In genomic region chr10:6405713-6406112, GRCh38 we compare ENCODE assay signal across 28 cellular contexts.
"Had no signal": no experiment of that assay in that cellular context is flagged by ENCODE, and none has a peak within 500 bp of the region (broad histone marks: within the 10 kb centered on the region; RNA-seq: fewer than 3 reads in every experiment).

No MANE protein-coding gene starts in this region.

- H3K4me1 ChIP-seq: neural progenitor cell had no signal

- H2AFZ ChIP-seq: neural progenitor cell had no signal

- H3K9me3 Mint-ChIP-seq: mesothelial cell of epicardium; naive B cell; natural killer cell; nephron progenitor cell; neural progenitor cell; stimulated activated naive B cell treated with anti-CD40 and anti-IgM and Interleukin-4, amounts not matched to agents 10 μg/mL and 1 μg/mL and 100 μg/mL, for 72 hours had no signal

- H3K4me3 ChIP-seq: left lung, lung, neural progenitor cell, ovary, right atrium auricular region, right lobe of liver, smooth muscle cell, stomach, testis, thyroid gland, transverse colon, upper lobe of left lung, vagina had no signal

- H3K4me2 ChIP-seq: neural progenitor cell, smooth muscle cell had no signal

- H3K36me3 ChIP-seq: left lung, neural progenitor cell, neutrophil, ovary, right atrium auricular region, right lobe of liver, stomach, thyroid gland, transverse colon, upper lobe of left lung, vagina had no signal

- H3K9ac ChIP-seq: neural progenitor cell had no signal

- H3K9me3 ChIP-seq: left lung, neutrophil, ovary, right atrium auricular region, right lobe of liver, stomach, testis, thyroid gland, transverse colon, upper lobe of left lung, vagina had no signal

- H3K27ac Mint-ChIP-seq: mesothelial cell of epicardium; nephron progenitor cell; neural progenitor cell; progenitor cell of endocrine pancreas; stimulated activated naive B cell treated with anti-CD40 and anti-IgM and Interleukin-4, amounts not matched to agents 10 μg/mL and 1 μg/mL and 100 μg/mL, for 72 hours had no signal

- ATAC-seq: left cardiac atrium; left lung; natural killer cell; right lobe of liver; stimulated activated naive B cell treated with anti-CD40 and anti-IgM and Interleukin-4, amounts not matched to agents 10 μg/mL and 1 μg/mL and 100 μg/mL, for 72 hours had no signal

- H3K36me3 Mint-ChIP-seq: mesothelial cell of epicardium; naive B cell; natural killer cell; neural progenitor cell; stimulated activated naive B cell treated with anti-CD40 and anti-IgM and Interleukin-4, amounts not matched to agents 10 μg/mL and 1 μg/mL and 100 μg/mL, for 72 hours had no signal

- H3K27me3 ChIP-seq: left lung, neutrophil, ovary, right atrium auricular region, right lobe of liver, stomach, testis, thyroid gland, transverse colon, upper lobe of left lung, vagina had no signal

- DNase-seq: islet precursor cell; left cardiac atrium; left lung; mesendoderm; naive B cell; natural killer cell; nephron progenitor cell; occipital lobe; ovary; right lobe of liver; stimulated activated CD4-positive, alpha-beta T cell treated with anti-CD3 and anti-CD28 coated beads, Interleukin-1b, Interleukin-23, amount 100 ng/mL, for 48 hours; stimulated activated CD4-positive, alpha-beta T cell treated with anti-CD3 and anti-CD28 coated beads, Interleukin-2, amount 100 ng/mL, for 48 hours; stimulated activated CD8-positive, alpha-beta memory T cell treated with anti-CD3 and anti-CD28 coated beads, Interleukin-4, amount 100 ng/mL, for 48 hours; stimulated activated naive B cell treated with anti-CD40 and anti-IgM and Interleukin-4, amounts not matched to agents 10 μg/mL and 1 μg/mL and 100 μg/mL, for 72 hours; stimulated activated naive CD8-positive, alpha-beta T cell treated with anti-CD3 and anti-CD28 coated beads, Interleukin-15, Interleukin-2, amounts not matched to agents 100 U/mL and 50 U/mL, for 24 hours; stomach; testis; thyroid gland; transverse colon; upper lobe of left lung had no signal

- H3K4me3 Mint-ChIP-seq: mesothelial cell of epicardium; naive B cell; natural killer cell; nephron progenitor cell; neural progenitor cell; stimulated activated naive B cell treated with anti-CD40 and anti-IgM and Interleukin-4, amounts not matched to agents 10 μg/mL and 1 μg/mL and 100 μg/mL, for 72 hours had no signal

- H3K27ac ChIP-seq: left lung, neural progenitor cell, neutrophil, ovary, right atrium auricular region, right lobe of liver, stomach, testis, thyroid gland, transverse colon, upper lobe of left lung, vagina had no signal
